In genomic region chr2:64795024-64795592, GRCh38 we compare ENCODE assay signal across 14 cellular contexts.
DNase-seq lines count a peak whose midpoint lies in the region; ATAC-seq and TF ChIP-seq lines count a peak whose summit lies in the region.
"Had no signal": no experiment of that assay in that cellular context is flagged by ENCODE, and none has a peak within 500 bp of the region (broad histone marks: within the 10 kb centered on the region; RNA-seq: fewer than 3 reads in every experiment).

No MANE protein-coding gene starts in this region.

- H3K9me3 ChIP-seq in HEK293 (ENCODE audit: control insufficient read depth, insufficient read depth, low read depth, low read length) (no peaks in the 10 kb centered on the region), mesenchymal stem cell (ENCODE audit: control insufficient read depth, low read length) (no peaks in the 10 kb centered on the region), esophagus muscularis mucosa (no peaks in the 10 kb centered on the region)
- H3K9me3 ChIP-seq: A549 had no signal

- TF ChIP-seq EP300 in esophagus muscularis mucosa (IDR thresholded peaks at IDR 0.05), result no peak

- H3K4ac ChIP-seq in mesenchymal stem cell (ENCODE audit: low read depth in 1 of 2, low read length in 2 of 2), result no peak overlapping the region

- 64% methylated on average over 6 of the region's 6 CpGs for WGBS in mesenchymal stem cell
- 79% methylated on average over 6 of the region's 6 CpGs for WGBS in esophagus muscularis mucosa

- H4K8ac ChIP-seq in mesenchymal stem cell (ENCODE audit: low read length), result no peak overlapping the region

- no peak overlapping the region for H2BK5ac ChIP-seq in mesenchymal stem cell (ENCODE audit: low read depth, low read length, poor library complexity, severe bottlenecking)

- no peak overlapping the region for H4K91ac ChIP-seq in mesenchymal stem cell (ENCODE audit: low read length)

- no peaks in the 10 kb centered on the region for H3K36me3 ChIP-seq in HEK293 (ENCODE audit: control insufficient read depth in 2 of 2, insufficient read depth in 1 of 2, low read length in 2 of 2)
- no peaks in the 10 kb centered on the region for H3K36me3 ChIP-seq in mesenchymal stem cell (ENCODE audit: control insufficient read depth in 1 of 2, insufficient read depth in 2 of 2, low read depth in 1 of 2, low read length in 2 of 2)
- H3K36me3 ChIP-seq in esophagus muscularis mucosa, result no peaks in the 10 kb centered on the region

- H3K9ac ChIP-seq in mesenchymal stem cell (ENCODE audit: low read length), result no peak overlapping the region

- no peak overlapping the region for H2AFZ ChIP-seq in mesenchymal stem cell (ENCODE audit: low read depth, low read length)

- peaks cover 24% of the 10 kb centered on the region for H3K4me1 ChIP-seq in HEK293 (ENCODE audit: control insufficient read depth, insufficient read depth, low read length)
- H3K4me1 ChIP-seq in mesenchymal stem cell (ENCODE audit: control insufficient read depth, insufficient read depth, low read depth, low read length), result peaks cover 11% of the 10 kb centered on the region
- H3K4me1 ChIP-seq in esophagus muscularis mucosa, result peaks cover 0 to 13% (median 8%) of the 10 kb centered on the region in 4 donors

- H3K27me3 ChIP-seq in mesenchymal stem cell (ENCODE audit: control insufficient read depth in 1 of 2, insufficient read depth in 1 of 2, low read length in 2 of 2) (no peaks in the 10 kb centered on the region), esophagus muscularis mucosa (no peaks in the 10 kb centered on the region)

- H3K4me3 ChIP-seq in HEK293 (ENCODE audit: low read depth, low read length) (no peak overlapping the region), mesenchymal stem cell (ENCODE audit: insufficient read depth in 1 of 2, low read depth in 1 of 2, low read length in 2 of 2) (no peak overlapping the region), esophagus muscularis mucosa (no peak overlapping the region)
- H3K4me3 ChIP-seq: A549 had no signal

- no peaks in the 10 kb centered on the region for H3K79me1 ChIP-seq in mesenchymal stem cell (replicated peaks; ENCODE audit: low read length, poor library complexity, severe bottlenecking)

- DNase-seq in dermis blood vessel endothelial cell, result peak; percentile 79
- DNase-seq in mesenchymal stem cell, result no peak
- DNase-seq in esophagus muscularis mucosa (ENCODE audit: extremely low spot score), result no peak
- DNase-seq: CD8-positive, alpha-beta T cell; COR-L47; DMS153; EL; GOT3; H9 had no signal

- no peak overlapping the region for H3K23ac ChIP-seq in mesenchymal stem cell (ENCODE audit: low read length in 2 of 2)

- TF ChIP-seq POLR2A in esophagus muscularis mucosa (IDR thresholded peaks at IDR 0.05; ENCODE audit: low read depth), result no peak

- H2AK5ac ChIP-seq in mesenchymal stem cell (ENCODE audit: low read length, severe bottlenecking), result peak overlapping the region; percentile 85

- H2BK12ac ChIP-seq in mesenchymal stem cell (ENCODE audit: low read length in 2 of 2), result no peak overlapping the region

- H2BK120ac ChIP-seq in mesenchymal stem cell (ENCODE audit: low read depth, low read length), result no peak overlapping the region

- no peak overlapping the region for H3K14ac ChIP-seq in mesenchymal stem cell (ENCODE audit: low read length in 2 of 2)

- H3K4me2 ChIP-seq in mesenchymal stem cell (ENCODE audit: low read length, poor library complexity, severe bottlenecking), result no peak overlapping the region
- H3K4me2 ChIP-seq: A549 had no signal

- H3K18ac ChIP-seq in mesenchymal stem cell (ENCODE audit: low read depth in 1 of 2, low read length in 2 of 2), result no peak overlapping the region

- CTCF ChIA-PET in HEK293 (lab: Yijun Ruan, JAX), result interaction anchor here (1.0 kb wide), 1 partner anchor 9 kb away, joined by 3 read pairs; no protein-coding TSS in a partner anchor

- POLR2A ChIA-PET in HEK293 (lab: Yijun Ruan, JAX), result interaction anchor here (0.6 kb wide), 1 partner anchor 9 kb away, joined by 4 read pairs; no protein-coding TSS in a partner anchor

- ATAC-seq in SK-N-SH treated with all-trans-retinoic acid at 6 μM for 48 hours (no peak), HG03432 (IDR thresholded peaks at IDR 0.05; ENCODE audit: unreplicated experiment) (no peak)
- ATAC-seq: A549; CD8-positive, alpha-beta T cell; HepG2 had no signal

- H3K27ac ChIP-seq in HEK293 (ENCODE audit: extremely low read depth, low read depth, low read length) (no peak overlapping the region), mesenchymal stem cell (ENCODE audit: low read length, poor library complexity, severe bottlenecking) (no peak overlapping the region), esophagus muscularis mucosa (replicated peaks in 1 of 4) (no peak overlapping the region)
- H3K27ac ChIP-seq: A549 had no signal

- H2BK15ac ChIP-seq in mesenchymal stem cell (ENCODE audit: low read depth, poor library complexity, severe bottlenecking), result no peak overlapping the region

- intact Hi-C loops in esophagus muscularis mucosa (cut with DNase I), result no loop called here

- TF ChIP-seq CTCF in HEK293 (tag by site-specific recombination; IDR thresholded peaks at IDR 0.05) (no peak), esophagus muscularis mucosa (IDR thresholded peaks at IDR 0.05) (no peak)

TF ChIP-seq in HEK293, 187 proteins besides CTCF, POLR2A, EP300 and RAD21:
- TF ChIP-seq PRDM1 (tag by site-specific recombination; IDR thresholded peaks at IDR 0.05) (0 out of 2 replicates have a peak, but pooled peaks have one; percentile 20), ZNF580 (tag by site-specific recombination; IDR thresholded peaks at IDR 0.05) (no peak)

TF ChIP-seq in SK-N-SH treated with all-trans-retinoic acid at 6 μM for 48 hours, 23 proteins besides CTCF, POLR2A, EP300 and RAD21 (continues in another document):
- TF ChIP-seq OSR1 (CRISPR knock-in tag; IDR thresholded peaks at IDR 0.05), result no peak
- no peak for TF ChIP-seq BACH2 (CRISPR knock-in tag; IDR thresholded peaks at IDR 0.05; ENCODE audit: borderline replicate concordance)
- TF ChIP-seq ZNF70 (CRISPR knock-in tag; IDR thresholded peaks at IDR 0.05), result no peak
- TF ChIP-seq ARNTL (CRISPR knock-in tag; IDR thresholded peaks at IDR 0.05; ENCODE audit: borderline replicate concordance, low read depth), result no peak
- no peak for TF ChIP-seq ZC3H10 (CRISPR knock-in tag; IDR thresholded peaks at IDR 0.05)
- no peak for TF ChIP-seq PPARA (CRISPR knock-in tag; IDR thresholded peaks at IDR 0.05; ENCODE audit: borderline replicate concordance)
- TF ChIP-seq ZNF8 (CRISPR knock-in tag; IDR thresholded peaks at IDR 0.05), result no peak
- no peak for TF ChIP-seq POU6F1 (CRISPR knock-in tag; IDR thresholded peaks at IDR 0.05; ENCODE audit: borderline replicate concordance, low read depth)
- no peak for TF ChIP-seq CREB5 (CRISPR knock-in tag; IDR thresholded peaks at IDR 0.05; ENCODE audit: low read depth)
- TF ChIP-seq CSDC2 (CRISPR knock-in tag; IDR thresholded peaks at IDR 0.05), result no peak
- TF ChIP-seq ESRRG (CRISPR knock-in tag; IDR thresholded peaks at IDR 0.05), result no peak
- no peak for TF ChIP-seq SNAI2 (CRISPR knock-in tag; IDR thresholded peaks at IDR 0.05)
- TF ChIP-seq CSRNP3 (CRISPR knock-in tag; IDR thresholded peaks at IDR 0.05), result no peak
- TF ChIP-seq ISL1 (CRISPR knock-in tag; IDR thresholded peaks at IDR 0.05), result no peak
